16 cellular contexts compared by ENCODE assay signal in the genomic region with DNA sequence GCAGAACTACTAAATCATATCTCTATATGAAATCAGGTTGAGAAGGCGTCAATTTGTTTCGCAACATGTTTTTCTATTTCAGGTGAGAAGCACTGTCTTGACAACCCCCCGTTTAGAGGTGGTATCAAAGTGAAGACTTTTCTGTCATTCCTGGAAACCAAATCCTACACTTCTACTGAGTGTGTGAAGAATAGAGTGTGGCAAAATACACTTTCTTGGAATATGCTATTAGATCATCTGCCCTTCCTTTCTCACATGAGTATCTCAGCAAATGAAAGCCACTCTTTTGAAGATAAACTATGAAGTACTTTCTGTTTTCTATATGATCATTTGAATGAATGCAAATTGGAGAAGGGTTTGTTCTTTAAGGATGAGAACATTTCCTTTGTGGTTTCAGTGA.
A peak's percentile ranks its signal among the peaks of the same experiment; 100 is the strongest.
DNase-seq lines count a peak whose midpoint lies in the region; ATAC-seq and TF ChIP-seq lines count a peak whose summit lies in the region.
"Had no signal": no experiment of that assay in that cellular context is flagged by ENCODE, and none has a peak within 500 bp of the region (broad histone marks: within the 10 kb centered on the region; RNA-seq: fewer than 3 reads in every experiment).

No MANE protein-coding gene starts in this region.

- peak overlapping the region; percentile 71 for H3K27ac ChIP-seq in HL-60 (replicated peaks)
- H3K27ac ChIP-seq: A549, SJSA1 had no signal

- DNase-seq in activated CD4-positive, alpha-beta T cell treated with anti-CD3 and anti-CD28 coated beads, Interleukin-2, amount 10 ng/mL, durations not matched to agents 7 days and 5 days: no peak
- no peak for DNase-seq in activated CD4-positive, alpha-beta T cell treated with anti-CD3 and anti-CD28 coated beads, Interleukin-2, amount 50 U/mL, for 48 hours
- DNase-seq in HL-60 (ENCODE audit: low read depth in 1 of 2, low spot score in 1 of 2) (no peak), natural killer cell (no peak), activated gamma-delta T cell (lab: John Stamatoyannopoulos, UW) (no peak), NCI-H1105 (lab: John Stamatoyannopoulos, UW) (no peak), DMS53 (lab: John Stamatoyannopoulos, UW) (no peak)
- DNase-seq: CD8-positive, alpha-beta T cell; HFFc6; NCI-H146; NCI-H2081 treated with DMSO at 0.1 percent for 48 hours; NCI-H526 treated with DMSO at 0.1 percent for 48 hours; NK-92 treated with Interleukin-12 subunit alpha and Interleukin-12 subunit beta, amount 100 ng/mL, for 24 hours had no signal

- no peaks in the 10 kb centered on the region for H3K36me3 Mint-ChIP-seq in activated CD4-positive, alpha-beta T cell treated with anti-CD3 and anti-CD28 coated beads, Interleukin-2, amount 10 ng/mL, durations not matched to agents 7 days and 5 days (ENCODE audit: low read depth)
- H3K36me3 Mint-ChIP-seq in T-helper 1 cell treated with Interleukin-12 subunit alpha and Interleukin-12 subunit beta and Interleukin-4 antibody, amounts not matched to agents 30 μg/mL and 1 μg/mL, for 36 hours (ENCODE audit: low read depth): peaks cover 2% of the 10 kb centered on the region
- H3K36me3 Mint-ChIP-seq in natural killer cell: no peaks in the 10 kb centered on the region
- H3K36me3 Mint-ChIP-seq: CD8-positive, alpha-beta T cell had no signal

- no peak overlapping the region for H3K4me3 ChIP-seq in HL-60 (replicated peaks; ENCODE audit: insufficient read depth, low read length)
- H3K4me3 ChIP-seq: A549, SJSA1 had no signal

- no peaks in the 10 kb centered on the region for H3K27me3 Mint-ChIP-seq in activated CD4-positive, alpha-beta T cell treated with anti-CD3 and anti-CD28 coated beads, Interleukin-2, amount 10 ng/mL, durations not matched to agents 7 days and 5 days
- H3K27me3 Mint-ChIP-seq in T-helper 1 cell treated with Interleukin-12 subunit alpha and Interleukin-12 subunit beta and Interleukin-4 antibody, amounts not matched to agents 30 μg/mL and 1 μg/mL, for 36 hours (ENCODE audit: low read depth): no peaks in the 10 kb centered on the region
- H3K27me3 Mint-ChIP-seq in natural killer cell (ENCODE audit: low read depth in 2 of 2): no peaks in the 10 kb centered on the region

- H3K27ac Mint-ChIP-seq in activated CD4-positive, alpha-beta T cell treated with anti-CD3 and anti-CD28 coated beads, Interleukin-2, amount 10 ng/mL, durations not matched to agents 7 days and 5 days: peak overlapping the region; percentile 87
- H3K27ac Mint-ChIP-seq in T-helper 1 cell treated with Interleukin-12 subunit alpha and Interleukin-12 subunit beta and Interleukin-4 antibody, amounts not matched to agents 30 μg/mL and 1 μg/mL, for 36 hours: peak overlapping the region; percentile 85
- peak overlapping the region; percentile 26 to 27 for H3K27ac Mint-ChIP-seq in natural killer cell
- H3K27ac Mint-ChIP-seq: CD8-positive, alpha-beta T cell; HFFc6 had no signal

- no peak for ATAC-seq in natural killer cell
- ATAC-seq: A549; CD8-positive, alpha-beta T cell had no signal

- H3K4me1 Mint-ChIP-seq in activated CD4-positive, alpha-beta T cell treated with anti-CD3 and anti-CD28 coated beads, Interleukin-2, amount 10 ng/mL, durations not matched to agents 7 days and 5 days: peaks cover 38% of the 10 kb centered on the region
- peaks cover 23% of the 10 kb centered on the region for H3K4me1 Mint-ChIP-seq in T-helper 1 cell treated with Interleukin-12 subunit alpha and Interleukin-12 subunit beta and Interleukin-4 antibody, amounts not matched to agents 30 μg/mL and 1 μg/mL, for 36 hours (ENCODE audit: low read depth)
- peaks cover 0 to 8% of the 10 kb centered on the region in 2 donors for H3K4me1 Mint-ChIP-seq in natural killer cell

- H3K9me3 Mint-ChIP-seq in activated CD4-positive, alpha-beta T cell treated with anti-CD3 and anti-CD28 coated beads, Interleukin-2, amount 10 ng/mL, durations not matched to agents 7 days and 5 days: no peaks in the 10 kb centered on the region
- H3K9me3 Mint-ChIP-seq in T-helper 1 cell treated with Interleukin-12 subunit alpha and Interleukin-12 subunit beta and Interleukin-4 antibody, amounts not matched to agents 30 μg/mL and 1 μg/mL, for 36 hours: no peaks in the 10 kb centered on the region
- H3K9me3 Mint-ChIP-seq in natural killer cell: peaks cover 0 to 3% of the 10 kb centered on the region in 2 donors
- H3K9me3 Mint-ChIP-seq: CD8-positive, alpha-beta T cell had no signal

- peak overlapping the region; percentile 9 for H3K4me3 Mint-ChIP-seq in activated CD4-positive, alpha-beta T cell treated with anti-CD3 and anti-CD28 coated beads, Interleukin-2, amount 10 ng/mL, durations not matched to agents 7 days and 5 days
- H3K4me3 Mint-ChIP-seq in T-helper 1 cell treated with Interleukin-12 subunit alpha and Interleukin-12 subunit beta and Interleukin-4 antibody, amounts not matched to agents 30 μg/mL and 1 μg/mL, for 36 hours: peak overlapping the region; percentile 53
- peak overlapping the region; percentile 5 for H3K4me3 Mint-ChIP-seq in natural killer cell
- H3K4me3 Mint-ChIP-seq: CD8-positive, alpha-beta T cell; HFFc6 had no signal

- POLR2A ChIA-PET in activated CD4-positive, alpha-beta T cell treated with anti-CD3 and anti-CD28 coated beads, Interleukin-2, amount 10 ng/mL, durations not matched to agents 7 days and 5 days (lab: Charles Lee): no interaction called here

- intact Hi-C loops in natural killer cell (cut with micrococcal nuclease): no loop called here

- CTCF ChIA-PET in activated CD4-positive, alpha-beta T cell treated with anti-CD3 and anti-CD28 coated beads, Interleukin-2, amount 10 ng/mL, durations not matched to agents 7 days and 5 days (lab: Charles Lee): no interaction called here

- TF ChIP-seq CTCF in HL-60 (IDR thresholded peaks at IDR 0.05; ENCODE audit: insufficient read depth, low read length) (no peak), natural killer cell (IDR thresholded peaks at IDR 0.05) (no peak)

- H3K27me3 ChIP-seq in HL-60 (ENCODE audit: insufficient read depth, poor library complexity, severe bottlenecking): no peaks in the 10 kb centered on the region
- H3K27me3 ChIP-seq: SJSA1 had no signal

Comparison
In these comparisons a context has a peak if more than half of its experiments do, and no peak if none do; other contexts are left out.
1. H3K27ac Mint-ChIP-seq: peak in every context shown above with its lines; median percentile 87 in activated CD4-positive, alpha-beta T cell treated with anti-CD3 and anti-CD28 coated beads, Interleukin-2, amount 10 ng/mL, durations not matched to agents 7 days and 5 days; 85 in T-helper 1 cell treated with Interleukin-12 subunit alpha and Interleukin-12 subunit beta and Interleukin-4 antibody, amounts not matched to agents 30 μg/mL and 1 μg/mL, for 36 hours; 26 in natural killer cell.